30 cellular contexts compared by ENCODE assay signal in the genomic region with DNA sequence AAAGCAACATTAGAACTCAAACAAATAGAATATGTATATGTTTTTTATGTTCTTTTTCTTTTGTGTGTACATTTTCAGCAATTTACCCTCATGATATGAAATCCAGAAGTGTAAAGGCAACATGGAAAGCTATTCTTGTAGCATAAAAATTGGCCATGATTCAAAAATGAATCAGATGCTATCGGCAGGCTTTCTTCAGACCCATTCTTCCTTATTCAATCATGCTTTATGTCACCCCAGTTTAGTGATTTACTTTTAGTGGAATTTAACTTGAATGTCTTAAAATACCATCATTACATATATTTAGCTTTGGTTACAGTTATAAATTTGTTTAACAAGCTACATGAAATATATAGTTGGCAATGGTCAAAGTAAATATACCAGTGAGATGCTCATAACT. TPM values are rescaled to one million over a fixed set of nuclear protein-coding genes. Genes with fewer than 3 reads are reported as not detected.
A peak's percentile ranks its signal among the peaks of the same experiment; 100 is the strongest.
DNase-seq lines count a peak whose midpoint lies in the region; ATAC-seq and TF ChIP-seq lines count a peak whose summit lies in the region.
"Had no signal": no experiment of that assay in that cellular context is flagged by ENCODE, and none has a peak within 500 bp of the region (broad histone marks: within the 10 kb centered on the region; RNA-seq: fewer than 3 reads in every experiment).

No MANE protein-coding gene starts in this region.

- no peak overlapping the region for H3K4me3 ChIP-seq in PC-3 (ENCODE audit: low read length)
- no peak overlapping the region for H3K4me3 ChIP-seq in SK-N-SH (ENCODE audit: low read depth in 2 of 2, low read length in 1 of 2)
- H3K4me3 ChIP-seq in choroid plexus epithelial cell (ENCODE audit: low read depth, low read length) = no peak overlapping the region
- H3K4me3 ChIP-seq in uterus = no peak overlapping the region
- H3K4me3 ChIP-seq: BLaER1, GM12878 had no signal

- BruUV-seq in PC-3 (replicated peaks; lab: Mats Ljungman, UMichigan) = no TSS peak

- TF ChIP-seq EP300 in SK-N-SH (IDR thresholded peaks at IDR 0.05; ENCODE audit: borderline replicate concordance in 1 of 2, low read depth in 1 of 2, low read length in 1 of 2) = 0 out of 4 replicates have a peak, but pooled peaks of 1 of the 2 experiments have one; percentile 46

- H3K27me3 Mint-ChIP-seq in mesothelial cell of epicardium (ENCODE audit: low read depth) = no peaks in the 10 kb centered on the region

- no peak overlapping the region for H2AFZ ChIP-seq in PC-3 (ENCODE audit: low read length)
- H2AFZ ChIP-seq in SK-N-SH (ENCODE audit: low read depth) = no peak overlapping the region

- no peak overlapping the region for H3K27ac ChIP-seq in PC-3 (ENCODE audit: low read length)
- H3K27ac ChIP-seq in SK-N-SH (ENCODE audit: low read depth in 2 of 2, low read length in 1 of 2) = no peak overlapping the region
- no peak overlapping the region for H3K27ac ChIP-seq in uterus
- H3K27ac ChIP-seq: BLaER1 had no signal

- H3K27me3 ChIP-seq in PC-3 (ENCODE audit: low read length) (no peaks in the 10 kb centered on the region), SK-N-SH (ENCODE audit: insufficient read depth) (no peaks in the 10 kb centered on the region), uterus (no peaks in the 10 kb centered on the region)
- H3K27me3 ChIP-seq: BE2C, BLaER1 had no signal

- H3K9me3 Mint-ChIP-seq in mesothelial cell of epicardium = peaks cover 5% of the 10 kb centered on the region
- H3K9me3 Mint-ChIP-seq: CD4-positive, alpha-beta memory T cell; CD8-positive, alpha-beta memory T cell had no signal

- intact Hi-C loops in PC-3 (cut with micrococcal nuclease) (no loop called here), uterus (cut with DNase I; ENCODE audit: low total_unique reads) (no loop called here)

- no peaks in the 10 kb centered on the region for H3K9me3 ChIP-seq in PC-3 (ENCODE audit: low read length)
- no peaks in the 10 kb centered on the region for H3K9me3 ChIP-seq in SK-N-SH
- H3K9me3 ChIP-seq in uterus = no peaks in the 10 kb centered on the region
- H3K9me3 ChIP-seq: BE2C had no signal

- no peak for TF ChIP-seq POLR2A in uterus (IDR thresholded peaks at IDR 0.05)
- no peak for TF ChIP-seq POLR2A in GM18505 (IDR thresholded peaks at IDR 0.05; ENCODE audit: borderline replicate concordance, extremely low read depth, insufficient read depth, insufficient read length)

- H3K79me2 ChIP-seq in PC-3 (ENCODE audit: low read length) (no peaks in the 10 kb centered on the region), SK-N-SH (ENCODE audit: insufficient read depth) (no peaks in the 10 kb centered on the region)

- no peaks in the 10 kb centered on the region for H3K36me3 ChIP-seq in PC-3 (ENCODE audit: low read depth, low read length)
- no peaks in the 10 kb centered on the region for H3K36me3 ChIP-seq in SK-N-SH (replicated peaks in 1 of 2; ENCODE audit: control insufficient read depth in 1 of 2, insufficient read depth in 2 of 2, low read length in 1 of 2)
- no peaks in the 10 kb centered on the region for H3K36me3 ChIP-seq in uterus
- H3K36me3 ChIP-seq: BE2C, BLaER1 had no signal

- TF ChIP-seq RAD21 in SK-N-SH (IDR thresholded peaks at IDR 0.05; ENCODE audit: low read length) = no peak

- WGBS in SK-N-SH (ENCODE audit: low lambda C conversion rate) = 37% methylated on average over 1 of the region's 1 CpG

- H4K20me1 ChIP-seq in PC-3 (ENCODE audit: low read length) (no peaks in the 10 kb centered on the region), SK-N-SH (ENCODE audit: insufficient read depth) (no peaks in the 10 kb centered on the region)
- H4K20me1 ChIP-seq: BLaER1 had no signal

- peak overlapping the region; percentile 8 for H3K27ac Mint-ChIP-seq in mesothelial cell of epicardium
- H3K27ac Mint-ChIP-seq: CD14-positive monocyte; CD4-positive, alpha-beta memory T cell; CD4-positive, CD25-positive, alpha-beta regulatory T cell; CD8-positive, alpha-beta memory T cell had no signal

- H3K9ac ChIP-seq in PC-3 (ENCODE audit: low read length) (no peak overlapping the region), SK-N-SH (no peak overlapping the region)
- H3K9ac ChIP-seq: BLaER1 had no signal

- H3K4me3 Mint-ChIP-seq in mesothelial cell of epicardium = no peak overlapping the region
- H3K4me3 Mint-ChIP-seq: CD14-positive monocyte; CD4-positive, alpha-beta memory T cell; CD4-positive, CD25-positive, alpha-beta regulatory T cell; CD8-positive, alpha-beta memory T cell had no signal

- peaks cover 29% of the 10 kb centered on the region for H3K4me1 Mint-ChIP-seq in mesothelial cell of epicardium
- H3K4me1 Mint-ChIP-seq: CD14-positive monocyte; CD4-positive, alpha-beta memory T cell; CD4-positive, CD25-positive, alpha-beta regulatory T cell; CD8-positive, alpha-beta memory T cell had no signal

- DNase-seq in PC-3 (no peak), SK-N-SH (no peak), choroid plexus epithelial cell (ENCODE audit: low read depth) (peak; percentile 23), mesothelial cell of epicardium (ENCODE audit: low spot score in 2 of 2, unreplicated experiment in 2 of 2) (no peak), uterus (no peak), NCI-H446 treated with DMSO at 0.1 percent for 48 hours (lab: John Stamatoyannopoulos, UW) (no peak)
- DNase-seq: 8988T; ACHN; BE2C; C1 segment of cervical spinal cord; CD4-positive, alpha-beta memory T cell; CD4-positive, CD25-positive, alpha-beta regulatory T cell; CD8-positive, alpha-beta memory T cell; COR-L47; DMS 273 treated with DMSO at 0.1 percent for 48 hours; DMS153; DMS53; DMS79; DND-41; EL; GDM1 had no signal

- CTCF ChIA-PET in PC-3 (lab: Charles Lee) (interaction anchor here (0.6 to 1.2 kb wide), 3 partner anchors 53 to 223 kb away, joined by 3 to 6 read pairs (median 3); no protein-coding TSS in a partner anchor), SK-N-SH (lab: Yijun Ruan, JAX) (interaction anchor here (0.7 to 12.9 kb wide), 15 partner anchors 11 to 1183 kb away, joined by 3 to 499 read pairs (median 5); a partner anchor contains a TSS)

- H3K9me2 ChIP-seq in PC-3 (replicated peaks; ENCODE audit: low read length) = no peaks in the 10 kb centered on the region
- H3K9me2 ChIP-seq in SK-N-SH = no peaks in the 10 kb centered on the region

- H3K36me3 Mint-ChIP-seq in mesothelial cell of epicardium = no peaks in the 10 kb centered on the region
- H3K36me3 Mint-ChIP-seq: CD14-positive monocyte; CD4-positive, alpha-beta memory T cell; CD4-positive, CD25-positive, alpha-beta regulatory T cell; CD8-positive, alpha-beta memory T cell had no signal

- H3F3A ChIP-seq in PC-3 (ENCODE audit: low read length, unreplicated experiment) = no peaks in the 10 kb centered on the region
- H3F3A ChIP-seq in SK-N-SH (replicated peaks; ENCODE audit: insufficient read depth) = peaks cover 13% of the 10 kb centered on the region

- ATAC-seq in PC-3 (peak; percentile 32), GM18505 (IDR thresholded peaks at IDR 0.05; ENCODE audit: unreplicated experiment) (no peak), GM19397 (IDR thresholded peaks at IDR 0.05; ENCODE audit: unreplicated experiment) (no peak)
- ATAC-seq: GM12878 had no signal

- TF ChIP-seq CTCF in PC-3 (conservative IDR thresholded peaks at IDR 0.05; ENCODE audit: low read depth, low read length) (no peak), SK-N-SH (IDR thresholded peaks at IDR 0.05) (no peak), choroid plexus epithelial cell (conservative IDR thresholded peaks at IDR 0.05; ENCODE audit: low read depth, low read length) (no peak), mesothelial cell of epicardium (IDR thresholded peaks at IDR 0.05; ENCODE audit: unreplicated experiment) (no peak), uterus (IDR thresholded peaks at IDR 0.05) (no peak)

- H3K4me2 ChIP-seq in PC-3 (ENCODE audit: low read length) = no peak overlapping the region
- no peak overlapping the region for H3K4me2 ChIP-seq in SK-N-SH
- H3K4me2 ChIP-seq: BLaER1 had no signal

- H3K4me1 ChIP-seq in PC-3 (ENCODE audit: insufficient read depth, low read length) (no peaks in the 10 kb centered on the region), SK-N-SH (ENCODE audit: control insufficient read depth in 1 of 2, insufficient read depth in 2 of 2, low read depth in 1 of 2, low read length in 1 of 2) (peaks cover 0 to 13% of the 10 kb centered on the region in 2 experiments; a peak in 3 of 4 replicates), uterus (no peaks in the 10 kb centered on the region)
- H3K4me1 ChIP-seq: BE2C, BLaER1 had no signal

- POLR2A ChIA-PET in PC-3 (lab: Charles Lee; ENCODE audit: unreplicated experiment) = interaction anchor here (0.7 kb wide), 1 partner anchor 29 kb away, joined by 3 read pairs; no protein-coding TSS in a partner anchor
- POLR2A ChIA-PET in SK-N-SH (lab: Yijun Ruan, JAX) = interaction anchor here (0.8 kb wide), 1 partner anchor 35 kb away, joined by 3 read pairs; no protein-coding TSS in a partner anchor

TF ChIP-seq in SK-N-SH, 30 proteins besides CTCF, POLR2A, EP300 and RAD21 (continues in another document):
- TF ChIP-seq MXI1 (IDR thresholded peaks at IDR 0.05; ENCODE audit: low read depth, low read length) = no peak
- no peak; the same call in 1 of the 2 replicates for TF ChIP-seq TEAD4 (IDR thresholded peaks at IDR 0.05; ENCODE audit: borderline replicate concordance, insufficient read depth)
- TF ChIP-seq, protein P1, sequence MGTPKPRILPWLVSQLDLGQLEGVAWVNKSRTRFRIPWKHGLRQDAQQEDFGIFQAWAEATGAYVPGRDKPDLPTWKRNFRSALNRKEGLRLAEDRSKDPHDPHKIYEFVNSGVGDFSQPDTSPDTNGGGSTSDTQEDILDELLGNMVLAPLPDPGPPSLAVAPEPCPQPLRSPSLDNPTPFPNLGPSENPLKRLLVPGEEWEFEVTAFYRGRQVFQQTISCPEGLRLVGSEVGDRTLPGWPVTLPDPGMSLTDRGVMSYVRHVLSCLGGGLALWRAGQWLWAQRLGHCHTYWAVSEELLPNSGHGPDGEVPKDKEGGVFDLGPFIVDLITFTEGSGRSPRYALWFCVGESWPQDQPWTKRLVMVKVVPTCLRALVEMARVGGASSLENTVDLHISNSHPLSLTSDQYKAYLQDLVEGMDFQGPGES (IDR thresholded peaks at IDR 0.05; ENCODE audit: low read depth, low read length) = no peak
- TF ChIP-seq, protein P2, sequence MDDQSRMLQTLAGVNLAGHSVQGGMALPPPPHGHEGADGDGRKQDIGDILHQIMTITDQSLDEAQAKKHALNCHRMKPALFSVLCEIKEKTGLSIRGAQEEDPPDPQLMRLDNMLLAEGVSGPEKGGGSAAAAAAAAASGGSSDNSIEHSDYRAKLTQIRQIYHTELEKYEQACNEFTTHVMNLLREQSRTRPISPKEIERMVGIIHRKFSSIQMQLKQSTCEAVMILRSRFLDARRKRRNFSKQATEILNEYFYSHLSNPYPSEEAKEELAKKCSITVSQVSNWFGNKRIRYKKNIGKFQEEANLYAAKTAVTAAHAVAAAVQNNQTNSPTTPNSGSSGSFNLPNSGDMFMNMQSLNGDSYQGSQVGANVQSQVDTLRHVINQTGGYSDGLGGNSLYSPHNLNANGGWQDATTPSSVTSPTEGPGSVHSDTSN (IDR thresholded peaks at IDR 0.05) = peak; percentile 79
- TF ChIP-seq NFIC (IDR thresholded peaks at IDR 0.05; ENCODE audit: borderline replicate concordance) = peak; percentile 79
- no peak for TF ChIP-seq GATA2 (CRISPR knock-in tag; IDR thresholded peaks at IDR 0.05)

RNA-seq across cellular contexts. Expression of a gene that starts 21.4 kb away (rescaled TPM):
- total RNA-seq in PC-3 (2014; rRNA removed) (not detected in 2 replicates), mesothelial cell of epicardium (not detected in 3 replicates), uterus (not detected)
- not detected in 2 replicates for polyA plus RNA-seq in SK-N-SH (2012; rRNA removed)
- polyA plus RNA-seq in SK-N-SH (2012; cell fraction: cytosol; rRNA removed) = not detected in 2 replicates
- not detected in 2 replicates for polyA plus RNA-seq in SK-N-SH (2012; cell fraction: nucleus; rRNA removed)
- total RNA-seq: A673; CD4-positive, alpha-beta memory T cell; CD4-positive, CD25-positive, alpha-beta regulatory T cell; CD8-positive, alpha-beta memory T cell; Daoy; G401; GM12878 had no signal
- polyA plus RNA-seq: AG04450; CD14-positive monocyte; CD4-positive, alpha-beta memory T cell; CD4-positive, CD25-positive, alpha-beta regulatory T cell; CD8-positive, alpha-beta memory T cell; GM12878 had no signal
